Comparison of ENCODE assay signal across 18 cellular contexts in the genomic region with DNA sequence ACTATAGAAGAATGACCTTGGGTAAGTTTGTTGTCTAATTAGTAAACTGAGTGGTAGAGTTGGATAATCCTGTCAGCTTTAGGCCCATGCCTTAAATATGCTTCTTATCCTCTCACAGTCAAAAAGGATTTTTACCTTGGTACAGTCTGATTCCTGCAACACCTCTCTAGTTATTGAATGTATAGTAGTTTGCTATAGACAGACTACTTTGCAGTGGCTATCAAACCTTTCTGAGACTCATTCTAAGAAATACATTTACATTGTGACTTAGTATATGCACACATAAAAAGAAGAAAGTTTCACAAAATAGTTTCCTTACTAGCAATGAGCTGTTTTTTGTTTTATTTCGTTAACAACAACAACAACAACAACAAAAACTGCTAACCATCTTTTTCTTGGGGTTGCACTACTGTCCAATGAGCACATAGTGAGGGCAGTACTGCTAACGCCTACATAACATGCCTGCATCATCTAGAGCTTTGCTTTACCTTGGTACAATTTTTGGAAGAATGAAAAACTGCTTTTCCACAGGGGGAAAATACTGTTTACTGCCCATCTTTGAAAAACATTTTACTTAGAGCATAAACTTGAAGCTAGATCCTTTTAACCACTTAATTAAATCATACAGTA. TPM values are rescaled to one million over a fixed set of nuclear protein-coding genes. Genes with fewer than 3 reads are reported as not detected.
A peak's percentile ranks its signal among the peaks of the same experiment; 100 is the strongest.
DNase-seq lines count a peak whose midpoint lies in the region; ATAC-seq and TF ChIP-seq lines count a peak whose summit lies in the region.
"Had no signal": no experiment of that assay in that cellular context is flagged by ENCODE, and none has a peak within 500 bp of the region (broad histone marks: within the 10 kb centered on the region; RNA-seq: fewer than 3 reads in every experiment).

No MANE protein-coding gene starts in this region.

- intact Hi-C loops in activated CD4-positive, alpha-beta memory T cell treated with anti-CD3 and anti-CD28 coated beads for 36 hours (cut with micrococcal nuclease), result loop anchor here (1.0 to 2.0 kb wide), 2 partner anchors 8 to 14 kb away; no protein-coding TSS in a partner anchor

- H3K9ac ChIP-seq in Karpas-422 (ENCODE audit: low read length), result no peak overlapping the region

- H3K4me2 ChIP-seq in Karpas-422 (ENCODE audit: low read depth, low read length, poor library complexity, severe bottlenecking) (peak overlapping the region; percentile 6), osteoblast (ENCODE audit: insufficient read depth, low read length) (peak overlapping the region; percentile 73)

- H3K9me2 ChIP-seq in Karpas-422 (replicated peaks; ENCODE audit: insufficient read depth, low read length), result no peaks in the 10 kb centered on the region

- peaks cover 69% of the 10 kb centered on the region for H3K4me1 Mint-ChIP-seq in activated CD4-positive, alpha-beta memory T cell treated with anti-CD3 and anti-CD28 coated beads for 36 hours (ENCODE audit: low read depth)
- peaks cover 62% of the 10 kb centered on the region for H3K4me1 Mint-ChIP-seq in activated CD4-positive, alpha-beta memory T cell treated with anti-CD3 and anti-CD28 coated beads, Interleukin-2, amount 10 ng/mL, durations not matched to agents 7 days and 5 days
- peaks cover 64% of the 10 kb centered on the region for H3K4me1 Mint-ChIP-seq in chondrocyte (ENCODE audit: low read depth)
- H3K4me1 Mint-ChIP-seq in glutamatergic neuron (ENCODE audit: low read depth, unreplicated experiment), result peaks cover 17% of the 10 kb centered on the region
- peaks cover 58% of the 10 kb centered on the region for H3K4me1 Mint-ChIP-seq in activated CD4-positive, alpha-beta T cell treated with anti-CD3 and anti-CD28 coated beads, Interleukin-2, amount 10 ng/mL, durations not matched to agents 7 days and 5 days

- DNase-seq in activated CD4-positive, alpha-beta memory T cell treated with anti-CD3 and anti-CD28 coated beads for 36 hours, result no peak
- no peak for DNase-seq in activated CD4-positive, alpha-beta memory T cell treated with anti-CD3 and anti-CD28 coated beads, Interleukin-2, amount 10 ng/mL, durations not matched to agents 7 days and 5 days
- DNase-seq in Karpas-422 (no peak), chondrocyte (ENCODE audit: low spot score) (no peak), osteoblast (ENCODE audit: insufficient read length, low spot score, missing footprints) (no peak), glutamatergic neuron (no peak)
- DNase-seq in activated CD4-positive, alpha-beta T cell treated with anti-CD3 and anti-CD28 coated beads, Interleukin-2, amount 10 ng/mL, durations not matched to agents 7 days and 5 days, result no peak
- DNase-seq: activated CD8-positive, alpha-beta memory T cell treated with anti-CD3 and anti-CD28 coated beads, Interleukin-2, amount 10 ng/mL, durations not matched to agents 7 days and 5 days; activated naive CD8-positive, alpha-beta T cell treated with anti-CD3 and anti-CD28 coated beads, Interleukin-2, amount 10 ng/mL, durations not matched to agents 7 days and 5 days; Caco-2; cerebellar nuclear complex; GF-D8; NCI-H1105 treated with DMSO at 0.1 percent for 48 hours; SIG-M5; stimulated activated CD4-positive, alpha-beta T cell treated with anti-CD3 and anti-CD28 coated beads, Interleukin-4, amount 100 ng/mL, for 1 hour; upper lobe of right lung had no signal

- no peaks in the 10 kb centered on the region for H3K27me3 Mint-ChIP-seq in activated CD4-positive, alpha-beta memory T cell treated with anti-CD3 and anti-CD28 coated beads for 36 hours
- no peaks in the 10 kb centered on the region for H3K27me3 Mint-ChIP-seq in activated CD4-positive, alpha-beta memory T cell treated with anti-CD3 and anti-CD28 coated beads, Interleukin-2, amount 10 ng/mL, durations not matched to agents 7 days and 5 days
- no peaks in the 10 kb centered on the region for H3K27me3 Mint-ChIP-seq in chondrocyte (ENCODE audit: low read depth)
- H3K27me3 Mint-ChIP-seq in glutamatergic neuron (ENCODE audit: unreplicated experiment), result peaks cover 8% of the 10 kb centered on the region
- no peaks in the 10 kb centered on the region for H3K27me3 Mint-ChIP-seq in activated CD4-positive, alpha-beta T cell treated with anti-CD3 and anti-CD28 coated beads, Interleukin-2, amount 10 ng/mL, durations not matched to agents 7 days and 5 days
- H3K27me3 Mint-ChIP-seq: activated CD8-positive, alpha-beta memory T cell treated with anti-CD3 and anti-CD28 coated beads, Interleukin-2, amount 10 ng/mL, durations not matched to agents 7 days and 5 days; activated naive CD8-positive, alpha-beta T cell treated with anti-CD3 and anti-CD28 coated beads, Interleukin-2, amount 10 ng/mL, durations not matched to agents 7 days and 5 days; IgD-negative memory B cell had no signal

- POLR2A ChIA-PET in activated CD4-positive, alpha-beta memory T cell treated with anti-CD3 and anti-CD28 coated beads for 36 hours (lab: Charles Lee), result interaction anchor here (1.0 to 1.4 kb wide), 4 partner anchors 12 to 30 kb away, joined by 3 to 4 read pairs (median 4); no protein-coding TSS in a partner anchor
- POLR2A ChIA-PET in activated CD4-positive, alpha-beta memory T cell treated with anti-CD3 and anti-CD28 coated beads, Interleukin-2, amount 10 ng/mL, durations not matched to agents 7 days and 5 days (lab: Charles Lee), result interaction anchor here (0.7 to 2.8 kb wide), 6 partner anchors 10 to 61 kb away, joined by 3 to 18 read pairs (median 4); no protein-coding TSS in a partner anchor
- POLR2A ChIA-PET in activated CD4-positive, alpha-beta T cell treated with anti-CD3 and anti-CD28 coated beads, Interleukin-2, amount 10 ng/mL, durations not matched to agents 7 days and 5 days (lab: Charles Lee), result no interaction called here

- no peak for ATAC-seq in GM18517 (IDR thresholded peaks at IDR 0.05; ENCODE audit: unreplicated experiment)
- ATAC-seq: activated CD8-positive, alpha-beta memory T cell treated with anti-CD3 and anti-CD28 coated beads, Interleukin-2, amount 10 ng/mL, durations not matched to agents 7 days and 5 days; upper lobe of right lung had no signal

- CTCF ChIA-PET in activated CD4-positive, alpha-beta memory T cell treated with anti-CD3 and anti-CD28 coated beads for 36 hours (lab: Charles Lee), result interaction anchor here (0.5 to 3.8 kb wide), 10 partner anchors 10 to 431 kb away, joined by 3 to 16 read pairs (median 4); no protein-coding TSS in a partner anchor
- CTCF ChIA-PET in activated CD4-positive, alpha-beta memory T cell treated with anti-CD3 and anti-CD28 coated beads, Interleukin-2, amount 10 ng/mL, durations not matched to agents 7 days and 5 days (lab: Charles Lee), result interaction anchor here (0.7 to 2.5 kb wide), 11 partner anchors 13 to 211 kb away, joined by 3 to 11 read pairs (median 3); partner anchors contain the start of gene RAD52
- CTCF ChIA-PET in activated CD4-positive, alpha-beta T cell treated with anti-CD3 and anti-CD28 coated beads, Interleukin-2, amount 10 ng/mL, durations not matched to agents 7 days and 5 days (lab: Charles Lee), result interaction anchor here (0.6 to 2.1 kb wide), 3 partner anchors 27 to 205 kb away, joined by 3 to 5 read pairs (median 3); no protein-coding TSS in a partner anchor

- H3K9me3 ChIP-seq in Karpas-422 (ENCODE audit: low read length) (no peaks in the 10 kb centered on the region), osteoblast (ENCODE audit: low read depth, low read length) (no peaks in the 10 kb centered on the region)
- H3K9me3 ChIP-seq: Caco-2, upper lobe of right lung had no signal

- H3K36me3 ChIP-seq in Karpas-422 (ENCODE audit: insufficient read depth, low read length) (no peaks in the 10 kb centered on the region), osteoblast (ENCODE audit: insufficient read depth, low read length) (no peaks in the 10 kb centered on the region)
- H3K36me3 ChIP-seq: upper lobe of right lung had no signal

- H3K79me2 ChIP-seq in Karpas-422 (ENCODE audit: low read length) (peaks cover 96% of the 10 kb centered on the region), osteoblast (ENCODE audit: insufficient read depth, low read length) (peaks cover 95% of the 10 kb centered on the region)

- no peak overlapping the region for H2AFZ ChIP-seq in Karpas-422 (ENCODE audit: low read length)
- H2AFZ ChIP-seq in osteoblast (ENCODE audit: low read length), result no peak overlapping the region

- peaks cover 2% of the 10 kb centered on the region for H3K36me3 Mint-ChIP-seq in activated CD4-positive, alpha-beta memory T cell treated with anti-CD3 and anti-CD28 coated beads for 36 hours
- H3K36me3 Mint-ChIP-seq in activated CD4-positive, alpha-beta memory T cell treated with anti-CD3 and anti-CD28 coated beads, Interleukin-2, amount 10 ng/mL, durations not matched to agents 7 days and 5 days (ENCODE audit: low read depth), result peaks cover 11% of the 10 kb centered on the region
- H3K36me3 Mint-ChIP-seq in chondrocyte (ENCODE audit: low read depth) (no peaks in the 10 kb centered on the region), glutamatergic neuron (ENCODE audit: unreplicated experiment) (no peaks in the 10 kb centered on the region)
- H3K36me3 Mint-ChIP-seq in activated CD4-positive, alpha-beta T cell treated with anti-CD3 and anti-CD28 coated beads, Interleukin-2, amount 10 ng/mL, durations not matched to agents 7 days and 5 days (ENCODE audit: low read depth), result peaks cover 3% of the 10 kb centered on the region

- H3K27ac ChIP-seq in Karpas-422 (ENCODE audit: low read length), result peak overlapping the region; percentile 33
- H3K27ac ChIP-seq in osteoblast (ENCODE audit: low read depth, low read length), result peak overlapping the region; percentile 86
- H3K27ac ChIP-seq: upper lobe of right lung had no signal

- H3K27me3 ChIP-seq in Karpas-422 (ENCODE audit: low read length) (no peaks in the 10 kb centered on the region), osteoblast (ENCODE audit: insufficient read depth, low read length) (no peaks in the 10 kb centered on the region)
- H3K27me3 ChIP-seq: upper lobe of right lung had no signal

- TF ChIP-seq CTCF in chondrocyte (IDR thresholded peaks at IDR 0.05) (no peak), osteoblast (IDR thresholded peaks at IDR 0.05; ENCODE audit: extremely low read depth, low read depth, low read length) (no peak), glutamatergic neuron (IDR thresholded peaks at IDR 0.05; ENCODE audit: partially characterized antibody, unreplicated experiment) (no peak)

- H3K4me1 ChIP-seq in Karpas-422 (ENCODE audit: low read length), result peaks cover 42% of the 10 kb centered on the region
- H3K4me1 ChIP-seq in osteoblast (ENCODE audit: insufficient read depth, low read length), result peaks cover 36% of the 10 kb centered on the region

- H4K20me1 ChIP-seq in Karpas-422 (ENCODE audit: insufficient read depth, low read depth, low read length) (no peaks in the 10 kb centered on the region), osteoblast (ENCODE audit: insufficient read depth, low read length) (peaks cover 35% of the 10 kb centered on the region)

- peak overlapping the region; percentile 57 for H3K27ac Mint-ChIP-seq in activated CD4-positive, alpha-beta memory T cell treated with anti-CD3 and anti-CD28 coated beads for 36 hours
- H3K27ac Mint-ChIP-seq in activated CD4-positive, alpha-beta memory T cell treated with anti-CD3 and anti-CD28 coated beads, Interleukin-2, amount 10 ng/mL, durations not matched to agents 7 days and 5 days, result no peak overlapping the region
- H3K27ac Mint-ChIP-seq in chondrocyte (ENCODE audit: unreplicated experiment) (peak overlapping the region; percentile 80), glutamatergic neuron (ENCODE audit: unreplicated experiment) (no peak overlapping the region)
- H3K27ac Mint-ChIP-seq in activated CD4-positive, alpha-beta T cell treated with anti-CD3 and anti-CD28 coated beads, Interleukin-2, amount 10 ng/mL, durations not matched to agents 7 days and 5 days, result no peak overlapping the region
- H3K27ac Mint-ChIP-seq: activated naive CD8-positive, alpha-beta T cell treated with anti-CD3 and anti-CD28 coated beads, Interleukin-2, amount 10 ng/mL, durations not matched to agents 7 days and 5 days; IgD-negative memory B cell had no signal

- H3K4me3 Mint-ChIP-seq in activated CD4-positive, alpha-beta memory T cell treated with anti-CD3 and anti-CD28 coated beads for 36 hours, result no peak overlapping the region
- H3K4me3 Mint-ChIP-seq in activated CD4-positive, alpha-beta memory T cell treated with anti-CD3 and anti-CD28 coated beads, Interleukin-2, amount 10 ng/mL, durations not matched to agents 7 days and 5 days, result no peak overlapping the region
- H3K4me3 Mint-ChIP-seq in chondrocyte (ENCODE audit: unreplicated experiment), result no peak overlapping the region
- no peak overlapping the region for H3K4me3 Mint-ChIP-seq in glutamatergic neuron (ENCODE audit: unreplicated experiment)
- no peak overlapping the region for H3K4me3 Mint-ChIP-seq in activated CD4-positive, alpha-beta T cell treated with anti-CD3 and anti-CD28 coated beads, Interleukin-2, amount 10 ng/mL, durations not matched to agents 7 days and 5 days

- no peak overlapping the region for H3K4me3 ChIP-seq in Karpas-422 (ENCODE audit: low read length)
- H3K4me3 ChIP-seq in osteoblast (ENCODE audit: insufficient read depth, low read length), result peak overlapping the region; percentile 4
- H3K4me3 ChIP-seq: upper lobe of right lung had no signal

- H3K9me3 Mint-ChIP-seq in activated CD4-positive, alpha-beta memory T cell treated with anti-CD3 and anti-CD28 coated beads for 36 hours, result no peaks in the 10 kb centered on the region
- H3K9me3 Mint-ChIP-seq in activated CD4-positive, alpha-beta memory T cell treated with anti-CD3 and anti-CD28 coated beads, Interleukin-2, amount 10 ng/mL, durations not matched to agents 7 days and 5 days, result no peaks in the 10 kb centered on the region
- no peaks in the 10 kb centered on the region for H3K9me3 Mint-ChIP-seq in chondrocyte (ENCODE audit: low read depth)
- H3K9me3 Mint-ChIP-seq in glutamatergic neuron (ENCODE audit: unreplicated experiment), result no peaks in the 10 kb centered on the region
- no peaks in the 10 kb centered on the region for H3K9me3 Mint-ChIP-seq in activated CD4-positive, alpha-beta T cell treated with anti-CD3 and anti-CD28 coated beads, Interleukin-2, amount 10 ng/mL, durations not matched to agents 7 days and 5 days
- H3K9me3 Mint-ChIP-seq: activated naive CD8-positive, alpha-beta T cell treated with anti-CD3 and anti-CD28 coated beads, Interleukin-2, amount 10 ng/mL, durations not matched to agents 7 days and 5 days; IgD-negative memory B cell had no signal

RNA-seq across cellular contexts. Expression of gene WNK1, which starts 28.5 kb away (rescaled TPM):
- total RNA-seq in activated CD4-positive, alpha-beta memory T cell treated with anti-CD3 and anti-CD28 coated beads for 36 hours, result 100 to 1,000 TPM; 139 to 140 TPM
- 100 to 1,000 TPM; 154 to 180 TPM for total RNA-seq in activated CD4-positive, alpha-beta memory T cell treated with anti-CD3 and anti-CD28 coated beads, Interleukin-2, amount 10 ng/mL, durations not matched to agents 7 days and 5 days
- 134 and 183 TPM in 2 replicates for total RNA-seq in Karpas-422 (2014; rRNA removed; shearing (Covaris generic); ENCODE audit: low replicate concordance)
- 163 to 274 TPM (median 172 TPM) in 3 replicates for total RNA-seq in chondrocyte
- 110 and 127 TPM in 2 replicates for total RNA-seq in osteoblast
- total RNA-seq in glutamatergic neuron (ENCODE audit: unreplicated experiment), result 182 TPM
- 100 to 1,000 TPM; 162 to 170 TPM for total RNA-seq in activated CD4-positive, alpha-beta T cell treated with anti-CD3 and anti-CD28 coated beads, Interleukin-2, amount 10 ng/mL, durations not matched to agents 7 days and 5 days

Comparison
In these comparisons a context has a peak if more than half of its experiments do, and no peak if none do; other contexts are left out.
1. H3K27ac Mint-ChIP-seq: peak in activated CD4-positive, alpha-beta memory T cell treated with anti-CD3 and anti-CD28 coated beads for 36 hours (single experiment) and chondrocyte (single experiment); none in activated CD4-positive, alpha-beta memory T cell treated with anti-CD3 and anti-CD28 coated beads, Interleukin-2, amount 10 ng/mL, durations not matched to agents 7 days and 5 days (single experiment), glutamatergic neuron (single experiment) and activated CD4-positive, alpha-beta T cell treated with anti-CD3 and anti-CD28 coated beads, Interleukin-2, amount 10 ng/mL, durations not matched to agents 7 days and 5 days (single experiment).